Comparison of ENCODE assay signal across 10 cellular contexts in the genomic region with DNA sequence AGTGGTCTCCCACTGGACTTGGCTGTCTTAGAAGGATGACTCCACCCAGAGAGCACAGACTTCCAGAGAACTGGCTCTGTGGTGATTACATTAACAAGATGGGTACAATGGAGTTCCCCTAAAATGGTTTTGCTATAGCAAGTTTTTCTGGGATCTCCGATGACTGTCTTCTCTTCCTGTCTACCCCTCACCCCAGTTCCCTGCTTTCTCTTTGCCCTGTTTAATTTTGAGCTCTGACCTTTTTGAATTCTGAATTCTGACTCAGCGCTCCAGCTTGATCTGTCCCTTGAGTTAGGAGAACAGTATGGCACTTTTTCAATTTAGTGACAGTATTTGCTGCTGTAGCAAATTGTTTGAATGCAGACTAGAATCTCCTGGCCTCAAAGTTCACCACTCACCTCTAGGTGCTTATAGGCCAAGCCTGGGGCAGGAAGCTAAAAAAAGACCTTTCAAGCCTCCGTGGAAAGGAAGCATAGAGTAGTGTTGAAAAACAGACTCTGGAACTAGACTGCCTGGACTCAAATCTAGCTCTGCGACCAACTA. TPM values are rescaled to one million over a fixed set of nuclear protein-coding genes. Genes with fewer than 3 reads are reported as not detected.
DNase-seq lines count a peak whose midpoint lies in the region; ATAC-seq and TF ChIP-seq lines count a peak whose summit lies in the region.
"Had no signal": no experiment of that assay in that cellular context is flagged by ENCODE, and none has a peak within 500 bp of the region (broad histone marks: within the 10 kb centered on the region; RNA-seq: fewer than 3 reads in every experiment).

No MANE protein-coding gene starts in this region.

- H3K4me1 ChIP-seq in heart right ventricle (peaks cover 13 to 100% (median 98%) of the 10 kb centered on the region in 9 donors), body of pancreas (peaks cover 18% of the 10 kb centered on the region)

- peak overlapping the region in 5 of 10 donors; percentile 15 to 79 (median 19) for H3K4me3 ChIP-seq in heart right ventricle
- no peak overlapping the region for H3K4me3 ChIP-seq in body of pancreas
- H3K4me3 ChIP-seq: hepatocyte, SJSA1 had no signal

- H3K27ac ChIP-seq in heart right ventricle: peak overlapping the region; percentile 52 to 100 (median 97)
- peak overlapping the region in 1 of 4 donors; percentile 32 for H3K27ac ChIP-seq in body of pancreas
- H3K27ac ChIP-seq: hepatocyte, SJSA1 had no signal

- peak overlapping the region; percentile 87 for H3K27ac Mint-ChIP-seq in HFFc6
- H3K27ac Mint-ChIP-seq in activated T-helper 17 cell treated with anti-CD3 and anti-CD28 coated beads, Interleukin-2, amount 50 U/mL, for 72 hours: peak overlapping the region; percentile 96
- peak overlapping the region; percentile 26 for H3K27ac Mint-ChIP-seq in stimulated activated naive B cell treated with anti-CD40 and anti-IgM and Interleukin-4, amounts not matched to agents 10 μg/mL and 1 μg/mL and 100 μg/mL, for 72 hours

- DNase-seq in HFFc6: no peak
- DNase-seq in heart right ventricle: no peak
- DNase-seq in stimulated activated naive B cell treated with anti-CD40 and anti-IgM and Interleukin-4, amounts not matched to agents 10 μg/mL and 1 μg/mL and 100 μg/mL, for 72 hours: no peak
- no peak for DNase-seq in NCI-H128 (lab: John Stamatoyannopoulos, UW; ENCODE audit: unreplicated experiment)
- DNase-seq in effector CD8-positive, alpha-beta T cell (lab: John Stamatoyannopoulos, UW): no peak
- DNase-seq in body of pancreas: no peak
- no peak for DNase-seq in NCI-H526 (lab: John Stamatoyannopoulos, UW)

- peak; percentile 48 for ATAC-seq in activated T-helper 17 cell treated with anti-CD3 and anti-CD28 coated beads, Interleukin-2, amount 50 U/mL, for 72 hours (replicated peaks)
- ATAC-seq in heart right ventricle (peak in 7 of 8 donors; percentile 2 to 38 (median 14)), body of pancreas (no peak)
- peak; percentile 47 to 51 for ATAC-seq in stimulated activated naive B cell treated with anti-CD40 and anti-IgM and Interleukin-4, amounts not matched to agents 10 μg/mL and 1 μg/mL and 100 μg/mL, for 72 hours (replicated peaks)

- no peaks in the 10 kb centered on the region for H3K9me3 ChIP-seq in heart right ventricle
- no peaks in the 10 kb centered on the region for H3K9me3 ChIP-seq in body of pancreas
- H3K9me3 ChIP-seq: SJSA1 had no signal

- H3K4me1 Mint-ChIP-seq in HFFc6 (ENCODE audit: low read depth): peaks cover 90% of the 10 kb centered on the region
- H3K4me1 Mint-ChIP-seq in activated T-helper 17 cell treated with anti-CD3 and anti-CD28 coated beads, Interleukin-2, amount 50 U/mL, for 72 hours: peaks cover 38% of the 10 kb centered on the region
- peaks cover 49 to 72% of the 10 kb centered on the region in 2 donors for H3K4me1 Mint-ChIP-seq in stimulated activated naive B cell treated with anti-CD40 and anti-IgM and Interleukin-4, amounts not matched to agents 10 μg/mL and 1 μg/mL and 100 μg/mL, for 72 hours

- peaks cover 0 to 24% (median 0%) of the 10 kb centered on the region in 7 donors for H3K27me3 ChIP-seq in heart right ventricle
- no peaks in the 10 kb centered on the region for H3K27me3 ChIP-seq in body of pancreas
- H3K27me3 ChIP-seq: hepatocyte, SJSA1 had no signal

- H3K36me3 Mint-ChIP-seq in HFFc6 (ENCODE audit: low read depth): peaks cover 20% of the 10 kb centered on the region
- peaks cover 99% of the 10 kb centered on the region for H3K36me3 Mint-ChIP-seq in activated T-helper 17 cell treated with anti-CD3 and anti-CD28 coated beads, Interleukin-2, amount 50 U/mL, for 72 hours (ENCODE audit: low read depth)
- peaks cover 22 to 43% of the 10 kb centered on the region in 2 donors for H3K36me3 Mint-ChIP-seq in stimulated activated naive B cell treated with anti-CD40 and anti-IgM and Interleukin-4, amounts not matched to agents 10 μg/mL and 1 μg/mL and 100 μg/mL, for 72 hours

- H3K36me3 ChIP-seq in heart right ventricle (peaks cover 0 to 5% (median 0%) of the 10 kb centered on the region in 9 donors), body of pancreas (replicated peaks in 1 of 2; ENCODE audit: insufficient read depth in 1 of 2, low read depth in 2 of 2) (no peaks in the 10 kb centered on the region)

- TF ChIP-seq POLR2A in body of pancreas (IDR thresholded peaks at IDR 0.05): no peak

- 24 to 32% methylated on average over 4 of the region's 4 CpGs for WGBS in heart right ventricle, 2 donors
- 73 to 74% methylated on average over 4 of the region's 4 CpGs for WGBS in body of pancreas, 2 donors

- peak overlapping the region; percentile 73 for H3K4me3 Mint-ChIP-seq in HFFc6
- H3K4me3 Mint-ChIP-seq in activated T-helper 17 cell treated with anti-CD3 and anti-CD28 coated beads, Interleukin-2, amount 50 U/mL, for 72 hours: peak overlapping the region; percentile 96
- peak overlapping the region; percentile 25 to 52 for H3K4me3 Mint-ChIP-seq in stimulated activated naive B cell treated with anti-CD40 and anti-IgM and Interleukin-4, amounts not matched to agents 10 μg/mL and 1 μg/mL and 100 μg/mL, for 72 hours

- intact Hi-C loops in heart right ventricle (cut with DNase I): loop anchor here in 3 of 10 donors (5.0 to 10.0 kb wide), 2 partner anchors 33 to 50 kb away; no protein-coding TSS in a partner anchor
- intact Hi-C loops in body of pancreas (cut with DNase I): no loop called here

- no peaks in the 10 kb centered on the region; the same call in 1 of the 2 replicates for H3K27me3 Mint-ChIP-seq in HFFc6 (ENCODE audit: insufficient read depth)
- H3K27me3 Mint-ChIP-seq in activated T-helper 17 cell treated with anti-CD3 and anti-CD28 coated beads, Interleukin-2, amount 50 U/mL, for 72 hours: no peaks in the 10 kb centered on the region
- H3K27me3 Mint-ChIP-seq in stimulated activated naive B cell treated with anti-CD40 and anti-IgM and Interleukin-4, amounts not matched to agents 10 μg/mL and 1 μg/mL and 100 μg/mL, for 72 hours: no peaks in the 10 kb centered on the region

- TF ChIP-seq CTCF in HFFc6 (IDR thresholded peaks at IDR 0.05) (no peak), heart right ventricle (IDR thresholded peaks at IDR 0.05) (no peak), body of pancreas (IDR thresholded peaks at IDR 0.05) (no peak)

- H3K9me3 Mint-ChIP-seq in HFFc6: no peaks in the 10 kb centered on the region
- no peaks in the 10 kb centered on the region for H3K9me3 Mint-ChIP-seq in activated T-helper 17 cell treated with anti-CD3 and anti-CD28 coated beads, Interleukin-2, amount 50 U/mL, for 72 hours
- H3K9me3 Mint-ChIP-seq in stimulated activated naive B cell treated with anti-CD40 and anti-IgM and Interleukin-4, amounts not matched to agents 10 μg/mL and 1 μg/mL and 100 μg/mL, for 72 hours: no peaks in the 10 kb centered on the region

RNA-seq across cellular contexts. Expression of a gene that starts 7.0 kb away (rescaled TPM):
- 100 to 1,000 TPM; 410 to 540 (median 485) TPM for total RNA-seq in HFFc6 (2021; fragmentation: NEBNext Ultra II Directional; extraction: Animal tissue kit (Norgen Biotek cat#: 25700))
- total RNA-seq in activated T-helper 17 cell treated with anti-CD3 and anti-CD28 coated beads, Interleukin-2, amount 50 U/mL, for 72 hours: 100 to 1,000 TPM; 436 to 440 TPM
- total RNA-seq in heart right ventricle (100 to 1,000 TPM; 106 to 238 (median 120) TPM), body of pancreas (10 to 100 TPM; 49.1 to 50.8 TPM)
- polyA plus RNA-seq in heart right ventricle: 100 to 1,000 TPM in 1 of 2 donors, 10 to 100 TPM in 1; 60.2 to 130 TPM

Comparison
In these comparisons a context has a peak if more than half of its experiments do, and no peak if none do; other contexts are left out.
1. H3K27ac Mint-ChIP-seq: peak in every context shown above with its lines; median percentile 96 in activated T-helper 17 cell treated with anti-CD3 and anti-CD28 coated beads, Interleukin-2, amount 50 U/mL, for 72 hours; 87 in HFFc6; 26 in stimulated activated naive B cell treated with anti-CD40 and anti-IgM and Interleukin-4, amounts not matched to agents 10 μg/mL and 1 μg/mL and 100 μg/mL, for 72 hours.
2. H3K4me3 Mint-ChIP-seq: peak in every context shown above with its lines; median percentile 96 in activated T-helper 17 cell treated with anti-CD3 and anti-CD28 coated beads, Interleukin-2, amount 50 U/mL, for 72 hours; 73 in HFFc6; 38 in stimulated activated naive B cell treated with anti-CD40 and anti-IgM and Interleukin-4, amounts not matched to agents 10 μg/mL and 1 μg/mL and 100 μg/mL, for 72 hours.